2 cellular contexts compared by ENCODE assay signal in genomic region chr7:129644634-129645230, GRCh38.
A peak's percentile ranks its signal among the peaks of the same experiment; 100 is the strongest.
TF ChIP-seq lines count a peak whose summit lies in the region.

No MANE protein-coding gene starts in this region.

TF ChIP-seq in HEK293, 187 proteins besides CTCF, POLR2A, EP300 and RAD21:
- TF ChIP-seq ZNF654 (tag by site-specific recombination; IDR thresholded peaks at IDR 0.05; ENCODE audit: low read depth) (peak; percentile 75), ZBTB7A (tag by site-specific recombination; IDR thresholded peaks at IDR 0.05; ENCODE audit: low read depth) (no peak), IKZF3 (tag by site-specific recombination; IDR thresholded peaks at IDR 0.05) (peak; percentile 63), ZBTB17 (tag by site-specific recombination; IDR thresholded peaks at IDR 0.05) (peak; percentile 66), ZNF660 (tag by site-specific recombination; IDR thresholded peaks at IDR 0.05) (0 out of 2 replicates have a peak, but pooled peaks have one; percentile 37)

TF ChIP-seq in endothelial cell of umbilical vein, 7 proteins besides CTCF, POLR2A, EP300 and RAD21:
- no peak for TF ChIP-seq GATA2 (IDR thresholded peaks at IDR 0.05; ENCODE audit: insufficient read depth, insufficient read length, low read depth, low read length)
- no peak for TF ChIP-seq JUN (IDR thresholded peaks at IDR 0.05; ENCODE audit: borderline replicate concordance, insufficient read depth, insufficient read length, low read depth)
- no peak for TF ChIP-seq POLR2AphosphoS5 (IDR thresholded peaks at IDR 0.05; ENCODE audit: insufficient read depth, low read depth, low read length)
- TF ChIP-seq MAX (IDR thresholded peaks at IDR 0.05; ENCODE audit: insufficient read depth, insufficient read length), result no peak
- TF ChIP-seq FOS (IDR thresholded peaks at IDR 0.05; ENCODE audit: borderline replicate concordance, insufficient read depth, low read length), result no peak
- no peak for TF ChIP-seq EZH2 (IDR thresholded peaks at IDR 0.05; ENCODE audit: borderline replicate concordance, low read depth, low read length, severe bottlenecking)
- no peak for TF ChIP-seq MYC (IDR thresholded peaks at IDR 0.05; ENCODE audit: low read depth, low read length)
TF ChIP-seq in endothelial cell of umbilical vein: peak in this region for 0.
